Comparison of ENCODE assay signal across 21 cellular contexts in genomic region chr9:94975480-94976452, GRCh38.
"Had no signal": no experiment of that assay in that cellular context is flagged by ENCODE, and none has a peak within 500 bp of the region (broad histone marks: within the 10 kb centered on the region; RNA-seq: fewer than 3 reads in every experiment).

No MANE protein-coding gene starts in this region.

- H3K4me2 ChIP-seq: SK-N-SH had no signal

- H3K4me1 Mint-ChIP-seq: activated naive CD8-positive, alpha-beta T cell treated with anti-CD3 and anti-CD28 coated beads, Interleukin-2, amount 10 ng/mL, durations not matched to agents 7 days and 5 days; naive thymus-derived CD4-positive, alpha-beta T cell; stimulated activated effector memory CD8-positive, alpha-beta T cell treated with anti-CD3 and anti-CD28 coated beads, Interleukin-12 subunit alpha, Interleukin-12 subunit beta, amount 100 ng/mL, for 72 hours had no signal

- H3K36me3 ChIP-seq: brain microvascular endothelial cell, left ventricle myocardium inferior, right atrium auricular region, thoracic aorta had no signal

- H3K36me3 Mint-ChIP-seq: activated CD4-positive, alpha-beta memory T cell treated with anti-CD3 and anti-CD28 coated beads for 36 hours; activated naive CD8-positive, alpha-beta T cell treated with anti-CD3 and anti-CD28 coated beads, Interleukin-2, amount 10 ng/mL, durations not matched to agents 7 days and 5 days; stimulated activated effector memory CD8-positive, alpha-beta T cell treated with anti-CD3 and anti-CD28 coated beads, Interleukin-12 subunit alpha, Interleukin-12 subunit beta, amount 100 ng/mL, for 72 hours; WTC11 had no signal

- H3K27me3 ChIP-seq: brain microvascular endothelial cell, right atrium auricular region had no signal

- H3K9me3 ChIP-seq: left ventricle myocardium inferior, mucosa of descending colon, right atrium auricular region, SK-N-SH, thoracic aorta had no signal

- H3K27ac Mint-ChIP-seq: activated CD4-positive, alpha-beta memory T cell treated with anti-CD3 and anti-CD28 coated beads for 36 hours; activated naive CD8-positive, alpha-beta T cell treated with anti-CD3 and anti-CD28 coated beads, Interleukin-2, amount 10 ng/mL, durations not matched to agents 7 days and 5 days; stimulated activated effector memory CD8-positive, alpha-beta T cell treated with anti-CD3 and anti-CD28 coated beads, Interleukin-12 subunit alpha, Interleukin-12 subunit beta, amount 100 ng/mL, for 72 hours; T-helper 2 cell treated with Interferon-gamma antibody and Interleukin-4, amounts not matched to agents 5 μg/mL and 100 μg/mL, for 36 hours; WTC11 had no signal

- ATAC-seq: mucosa of descending colon; naive thymus-derived CD4-positive, alpha-beta T cell; stimulated activated effector memory CD8-positive, alpha-beta T cell treated with anti-CD3 and anti-CD28 coated beads, Interleukin-12 subunit alpha, Interleukin-12 subunit beta, amount 100 ng/mL, for 72 hours; WTC11 had no signal

- H3K9me3 Mint-ChIP-seq: activated CD4-positive, alpha-beta memory T cell treated with anti-CD3 and anti-CD28 coated beads for 36 hours; activated naive CD8-positive, alpha-beta T cell treated with anti-CD3 and anti-CD28 coated beads, Interleukin-2, amount 10 ng/mL, durations not matched to agents 7 days and 5 days; naive thymus-derived CD4-positive, alpha-beta T cell; stimulated activated effector memory CD8-positive, alpha-beta T cell treated with anti-CD3 and anti-CD28 coated beads, Interleukin-12 subunit alpha, Interleukin-12 subunit beta, amount 100 ng/mL, for 72 hours; T-helper 2 cell treated with Interferon-gamma antibody and Interleukin-4, amounts not matched to agents 5 μg/mL and 100 μg/mL, for 36 hours; WTC11 had no signal

- H3K27ac ChIP-seq: brain microvascular endothelial cell, left ventricle myocardium inferior, right atrium auricular region had no signal

- H3K9ac ChIP-seq: SK-N-SH had no signal

- H3K4me3 ChIP-seq: left ventricle myocardium inferior, mucosa of descending colon, right atrium auricular region, skin epidermis, thoracic aorta had no signal

- H3K27me3 Mint-ChIP-seq: activated CD4-positive, alpha-beta memory T cell treated with anti-CD3 and anti-CD28 coated beads for 36 hours; activated naive CD8-positive, alpha-beta T cell treated with anti-CD3 and anti-CD28 coated beads, Interleukin-2, amount 10 ng/mL, durations not matched to agents 7 days and 5 days; naive thymus-derived CD4-positive, alpha-beta T cell had no signal

- DNase-seq: activated CD4-positive, alpha-beta memory T cell treated with anti-CD3 and anti-CD28 coated beads for 36 hours; activated CD4-positive, alpha-beta T cell treated with anti-CD3 and anti-CD28 coated beads for 4 hours; activated naive CD4-positive, alpha-beta T cell treated with Interleukin-2 at 50 U/mL for 16 hours; activated naive CD8-positive, alpha-beta T cell treated with anti-CD3 and anti-CD28 coated beads, Interleukin-2, amount 10 ng/mL, durations not matched to agents 7 days and 5 days; aorta; brain microvascular endothelial cell; central memory CD4-positive, alpha-beta T cell; erythroblast; head of caudate nucleus; kidney; left ventricle myocardium inferior; mucosa of descending colon; naive thymus-derived CD4-positive, alpha-beta T cell; SK-N-SH; stimulated activated CD4-positive, alpha-beta T cell treated with anti-CD3 and anti-CD28 coated beads, Interleukin-4, amount 100 ng/mL, for 1 hour had no signal

- H3K4me3 Mint-ChIP-seq: activated CD4-positive, alpha-beta memory T cell treated with anti-CD3 and anti-CD28 coated beads for 36 hours; activated naive CD8-positive, alpha-beta T cell treated with anti-CD3 and anti-CD28 coated beads, Interleukin-2, amount 10 ng/mL, durations not matched to agents 7 days and 5 days; naive thymus-derived CD4-positive, alpha-beta T cell; stimulated activated effector memory CD8-positive, alpha-beta T cell treated with anti-CD3 and anti-CD28 coated beads, Interleukin-12 subunit alpha, Interleukin-12 subunit beta, amount 100 ng/mL, for 72 hours; T-helper 2 cell treated with Interferon-gamma antibody and Interleukin-4, amounts not matched to agents 5 μg/mL and 100 μg/mL, for 36 hours; WTC11 had no signal
